8 cellular contexts compared by ENCODE assay signal in the genomic region with DNA sequence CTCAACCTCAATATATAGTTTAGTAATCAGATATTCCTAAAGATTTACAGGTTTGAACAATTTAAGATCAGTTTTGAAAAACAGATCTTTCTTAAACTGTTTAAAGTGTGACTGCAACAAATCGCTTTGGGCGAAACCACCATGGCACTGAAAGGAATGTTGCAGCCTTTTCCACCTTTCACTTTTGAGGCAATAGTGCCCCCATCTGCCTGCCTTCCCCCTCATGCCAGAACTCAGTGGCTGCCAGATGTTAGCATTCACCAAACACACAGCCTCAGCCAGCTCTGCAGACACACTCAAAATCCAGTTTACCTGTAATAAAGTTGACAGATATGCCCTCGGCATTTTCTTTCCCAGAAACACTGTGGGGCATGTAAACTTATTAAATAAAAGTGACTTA. TPM values are rescaled to one million over a fixed set of nuclear protein-coding genes. Genes with fewer than 3 reads are reported as not detected.
A peak's percentile ranks its signal among the peaks of the same experiment; 100 is the strongest.
DNase-seq lines count a peak whose midpoint lies in the region; TF ChIP-seq lines count a peak whose summit lies in the region.

No MANE protein-coding gene starts in this region.

- no peaks in the 10 kb centered on the region for H3K9me3 ChIP-seq in OCI-LY7 (ENCODE audit: low read length)
- no peaks in the 10 kb centered on the region for H3K9me3 ChIP-seq in spleen

- H2AFZ ChIP-seq in OCI-LY7 (ENCODE audit: low read length), result no peak overlapping the region

- H3K27me3 ChIP-seq in spleen (replicated peaks in 1 of 7), result no peaks in the 10 kb centered on the region

- H3K4me3 ChIP-seq in OCI-LY7 (ENCODE audit: low read depth, low read length, poor library complexity, severe bottlenecking) (no peak overlapping the region), fibroblast of the aortic adventitia (ENCODE audit: low read depth, low read length) (no peak overlapping the region), spleen (no peak overlapping the region)

- 70 to 83% (median 79%) methylated on average over 3 of the region's 3 CpGs for WGBS in spleen, 5 donors

- no peaks in the 10 kb centered on the region for H3K9me3 Mint-ChIP-seq in activated naive CD4-positive, alpha-beta T cell treated with anti-CD3 and anti-CD28 coated beads for 36 hours

- POLR2A ChIA-PET in OCI-LY7 (lab: Charles Lee), result interaction anchor here (0.6 kb wide), 1 partner anchor 806 kb away, joined by 3 read pairs; no protein-coding TSS in a partner anchor

- TF ChIP-seq POLR2A in spleen (IDR thresholded peaks at IDR 0.05), result no peak

- no peaks in the 10 kb centered on the region for H3K9me2 ChIP-seq in OCI-LY7 (ENCODE audit: insufficient read depth, low read length)

- H3K27me3 Mint-ChIP-seq in activated naive CD4-positive, alpha-beta T cell treated with anti-CD3 and anti-CD28 coated beads for 36 hours (ENCODE audit: low read depth), result no peaks in the 10 kb centered on the region

- CTCF ChIA-PET in activated naive CD4-positive, alpha-beta T cell treated with anti-CD3 and anti-CD28 coated beads for 36 hours (lab: Charles Lee), result interaction anchor here (1.1 to 1.9 kb wide), 6 partner anchors 17 to 458 kb away, joined by 3 to 6 read pairs (median 4); no protein-coding TSS in a partner anchor
- CTCF ChIA-PET in OCI-LY7 (lab: Charles Lee; ENCODE audit: unreplicated experiment), result no interaction called here

- no peak overlapping the region for H3K4me3 Mint-ChIP-seq in activated naive CD4-positive, alpha-beta T cell treated with anti-CD3 and anti-CD28 coated beads for 36 hours

- H3K4me1 Mint-ChIP-seq in activated naive CD4-positive, alpha-beta T cell treated with anti-CD3 and anti-CD28 coated beads for 36 hours (ENCODE audit: low read depth), result peaks cover 22% of the 10 kb centered on the region

- H3K4me2 ChIP-seq in OCI-LY7 (ENCODE audit: low read length), result no peak overlapping the region

- intact Hi-C loops in activated naive CD4-positive, alpha-beta T cell treated with anti-CD3 and anti-CD28 coated beads for 36 hours (cut with micrococcal nuclease), result loop anchor here (1.0 to 10.0 kb wide), 4 partner anchors 197 to 629 kb away; a partner anchor contains a TSS
- intact Hi-C loops in OCI-LY7 (cut with micrococcal nuclease; ENCODE audit: unreplicated experiment) (no loop called here), spleen (cut with DNase I; ENCODE audit: low total_unique reads) (no loop called here)

- DNase-seq in activated naive CD4-positive, alpha-beta T cell treated with anti-CD3 and anti-CD28 coated beads for 36 hours, result peak; percentile 48
- no peak for DNase-seq in activated naive CD4-positive, alpha-beta T cell (lab: John Stamatoyannopoulos, UW)
- DNase-seq in OCI-LY7 (ENCODE audit: low spot score), result peak; percentile 47
- peak; percentile 68 for DNase-seq in fibroblast of the aortic adventitia (ENCODE audit: low read depth)
- no peak for DNase-seq in spleen
- no peak for DNase-seq in mucosa of gallbladder (ENCODE audit: low spot score)
- DNase-seq in activated effector memory CD4-positive, alpha-beta T cell treated with Interleukin-2 at 50 U/mL for 16 hours, result no peak
- DNase-seq in NCI-H345 (lab: John Stamatoyannopoulos, UW), result no peak

- H3K27ac ChIP-seq in OCI-LY7 (ENCODE audit: low read depth, low read length, poor library complexity, severe bottlenecking) (no peak overlapping the region), spleen (no peak overlapping the region)

- H3K79me2 ChIP-seq in OCI-LY7 (ENCODE audit: insufficient read depth, low read depth, low read length), result no peaks in the 10 kb centered on the region

- H4K20me1 ChIP-seq in OCI-LY7 (ENCODE audit: insufficient read depth, low read length), result no peaks in the 10 kb centered on the region

- peaks cover 6% of the 10 kb centered on the region for H3K36me3 Mint-ChIP-seq in activated naive CD4-positive, alpha-beta T cell treated with anti-CD3 and anti-CD28 coated beads for 36 hours (ENCODE audit: low read depth)

- peaks cover 3% of the 10 kb centered on the region for H3K4me1 ChIP-seq in OCI-LY7 (ENCODE audit: insufficient read depth, low read length, poor library complexity, severe bottlenecking)
- H3K4me1 ChIP-seq in spleen, result peaks cover 0 to 37% (median 21%) of the 10 kb centered on the region in 6 donors

- TF ChIP-seq CTCF in OCI-LY7 (conservative IDR thresholded peaks at IDR 0.05; ENCODE audit: low read length) (peak; percentile 75), fibroblast of the aortic adventitia (IDR thresholded peaks at IDR 0.05; ENCODE audit: insufficient read depth, low read length) (peak; percentile 53), spleen (IDR thresholded peaks at IDR 0.05 in 8 of 11, conservative IDR thresholded peaks at IDR 0.05 in 3 of 11) (peak in 7 of 11 experiments; percentile 19 to 56 (median 33))

- BruUV-seq in OCI-LY7 (replicated peaks; lab: Mats Ljungman, UMichigan), result no TSS peak

- H3K36me3 ChIP-seq in OCI-LY7 (ENCODE audit: insufficient read depth, low read length) (no peaks in the 10 kb centered on the region), spleen (peaks cover 0 to 28% (median 12%) of the 10 kb centered on the region in 6 donors)

- H3K27ac Mint-ChIP-seq in activated naive CD4-positive, alpha-beta T cell treated with anti-CD3 and anti-CD28 coated beads for 36 hours, result no peak overlapping the region

RNA-seq across cellular contexts. Expression of a gene that starts 3.3 kb away (rescaled TPM):
- total RNA-seq in activated naive CD4-positive, alpha-beta T cell treated with anti-CD3 and anti-CD28 coated beads for 36 hours, result 1 to 10 TPM; 4.9 TPM
- 6.5 and 7.0 TPM in 2 replicates for total RNA-seq in OCI-LY7 (2014; rRNA removed; shearing (Covaris generic))
- 7.7 and 9.4 TPM in 2 replicates for total RNA-seq in OCI-LY7 (2022)
- total RNA-seq in fibroblast of the aortic adventitia (ENCODE audit: low replicate concordance), result 2.6 and 9.0 TPM in 2 replicates
- total RNA-seq in spleen, result 10 to 100 TPM in 1 of 7 donors, 1 to 10 TPM in 6; 5.4 to 13.3 (median 7.6) TPM
- 1 to 10 TPM; 2.5 to 5.7 (median 4.8) TPM for polyA plus RNA-seq in spleen
- total RNA-seq in mucosa of gallbladder, result 11.6 TPM

Comparison
In these comparisons a context has a peak if more than half of its experiments do, and no peak if none do; other contexts are left out.
1. DNase-seq: peak in activated naive CD4-positive, alpha-beta T cell treated with anti-CD3 and anti-CD28 coated beads for 36 hours (single experiment), OCI-LY7 (single experiment) and fibroblast of the aortic adventitia (single experiment); none in activated naive CD4-positive, alpha-beta T cell (0 of 4), spleen (single experiment), mucosa of gallbladder (single experiment), activated effector memory CD4-positive, alpha-beta T cell treated with Interleukin-2 at 50 U/mL for 16 hours (single experiment) and NCI-H345 (single experiment).
2. Peak in every context shown above with its lines, with median percentiles within 50 percentile points of each other: CTCF ChIP-seq.